Comparison of ENCODE assay signal across 1 cellular context in the genomic region with DNA sequence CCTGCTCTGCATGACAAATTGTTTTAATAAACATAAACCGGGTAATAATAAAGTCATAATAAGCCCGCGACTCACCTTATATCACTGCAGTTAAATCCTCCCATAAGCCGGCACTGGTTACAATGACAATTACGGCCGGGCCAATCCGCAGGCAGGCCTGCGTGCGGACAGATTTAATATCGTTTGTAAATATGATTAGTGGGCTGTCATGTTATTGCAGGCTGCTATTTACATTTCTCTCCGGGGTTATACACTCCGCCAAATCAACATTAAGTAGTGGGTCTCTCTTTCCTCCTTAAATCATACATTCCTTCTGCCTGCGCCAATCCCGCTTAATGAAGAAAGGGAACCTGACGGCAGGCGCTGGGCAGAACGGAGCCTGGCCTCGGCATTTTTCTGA.
TF ChIP-seq lines count a peak whose summit lies in the region.

No MANE protein-coding gene starts in this region.

TF ChIP-seq in HEK293, 187 proteins besides CTCF, POLR2A, EP300 and RAD21 (continued from another document and continues in another):
- TF ChIP-seq PRDM10 (tag by site-specific recombination; IDR thresholded peaks at IDR 0.05) (no peak), ZFP37 (tag by site-specific recombination; IDR thresholded peaks at IDR 0.05) (no peak), ZNF837 (tag by site-specific recombination; IDR thresholded peaks at IDR 0.05) (no peak), ZNF391 (tag by site-specific recombination; IDR thresholded peaks at IDR 0.05; ENCODE audit: borderline replicate concordance, low read depth) (no peak), HOXD13 (CRISPR knock-in tag; IDR thresholded peaks at IDR 0.05; ENCODE audit: borderline replicate concordance) (no peak), ZNF174 (tag by site-specific recombination; IDR thresholded peaks at IDR 0.05) (no peak), ZNF624 (tag by site-specific recombination; IDR thresholded peaks at IDR 0.05) (no peak), OSR2 (tag by site-specific recombination; IDR thresholded peaks at IDR 0.05) (peak; percentile 38; the same call in 1 of the 2 replicates), ZBTB8A (tag by site-specific recombination; IDR thresholded peaks at IDR 0.05) (peak; percentile 57), ZNF777 (tag by site-specific recombination; IDR thresholded peaks at IDR 0.05; ENCODE audit: borderline replicate concordance) (no peak), ZNF610 (tag by site-specific recombination; IDR thresholded peaks at IDR 0.05; ENCODE audit: borderline replicate concordance) (no peak), ZNF133 (tag by site-specific recombination; IDR thresholded peaks at IDR 0.05) (no peak), ZEB2 (tag by site-specific recombination; IDR thresholded peaks at IDR 0.05) (0 out of 2 replicates have a peak, but pooled peaks have one; percentile 14), ZSCAN16 (tag by site-specific recombination; IDR thresholded peaks at IDR 0.05) (no peak), SCRT2 (tag by site-specific recombination; IDR thresholded peaks at IDR 0.05) (no peak), ZFHX2 (tag by site-specific recombination; conservative IDR thresholded peaks at IDR 0.05) (no peak), ZNF791 (tag by site-specific recombination; IDR thresholded peaks at IDR 0.05) (no peak), ZNF184 (tag by site-specific recombination; IDR thresholded peaks at IDR 0.05) (no peak), ZNF830 (tag by site-specific recombination; IDR thresholded peaks at IDR 0.05; ENCODE audit: low read depth) (no peak), ZNF560 (tag by site-specific recombination; IDR thresholded peaks at IDR 0.05; ENCODE audit: borderline replicate concordance) (no peak), ZNF311 (tag by site-specific recombination; IDR thresholded peaks at IDR 0.05; ENCODE audit: borderline replicate concordance) (no peak), ZNF621 (tag by site-specific recombination; IDR thresholded peaks at IDR 0.05) (no peak), ZNF223 (tag by site-specific recombination; IDR thresholded peaks at IDR 0.05) (no peak), ZNF658 (tag by site-specific recombination; IDR thresholded peaks at IDR 0.05) (no peak), TRIM28 (IDR thresholded peaks at IDR 0.05; ENCODE audit: borderline replicate concordance, low read length) (no peak), ZNF521 (tag by site-specific recombination; IDR thresholded peaks at IDR 0.05) (no peak), ZNF513 (tag by site-specific recombination; IDR thresholded peaks at IDR 0.05) (no peak), ZNF558 (tag by site-specific recombination; IDR thresholded peaks at IDR 0.05) (no peak), ZNF214 (tag by site-specific recombination; IDR thresholded peaks at IDR 0.05; ENCODE audit: borderline replicate concordance) (no peak), PRDM1 (tag by site-specific recombination; IDR thresholded peaks at IDR 0.05) (no peak), ZNF561 (tag by site-specific recombination; IDR thresholded peaks at IDR 0.05; ENCODE audit: borderline replicate concordance) (peak; percentile 34; the same call in 1 of the 2 replicates), ZNF146 (tag by site-specific recombination; IDR thresholded peaks at IDR 0.05) (no peak), ZNF501 (tag by site-specific recombination; IDR thresholded peaks at IDR 0.05) (no peak), ZNF785 (tag by site-specific recombination; IDR thresholded peaks at IDR 0.05) (no peak), PATZ1 (tag by site-specific recombination; IDR thresholded peaks at IDR 0.05) (no peak), ZNF140 (tag by site-specific recombination; IDR thresholded peaks at IDR 0.05) (no peak)
- TF ChIP-seq, protein P1, sequence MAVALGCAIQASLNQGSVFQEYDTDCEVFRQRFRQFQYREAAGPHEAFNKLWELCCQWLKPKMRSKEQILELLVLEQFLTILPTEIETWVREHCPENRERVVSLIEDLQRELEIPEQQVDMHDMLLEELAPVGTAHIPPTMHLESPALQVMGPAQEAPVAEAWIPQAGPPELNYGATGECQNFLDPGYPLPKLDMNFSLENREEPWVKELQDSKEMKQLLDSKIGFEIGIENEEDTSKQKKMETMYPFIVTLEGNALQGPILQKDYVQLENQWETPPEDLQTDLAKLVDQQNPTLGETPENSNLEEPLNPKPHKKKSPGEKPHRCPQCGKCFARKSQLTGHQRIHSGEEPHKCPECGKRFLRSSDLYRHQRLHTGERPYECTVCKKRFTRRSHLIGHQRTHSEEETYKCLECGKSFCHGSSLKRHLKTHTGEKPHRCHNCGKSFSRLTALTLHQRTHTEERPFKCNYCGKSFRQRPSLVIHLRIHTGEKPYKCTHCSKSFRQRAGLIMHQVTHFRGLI (tag by site-specific recombination; IDR thresholded peaks at IDR 0.05) = no peak
- TF ChIP-seq, protein P2, sequence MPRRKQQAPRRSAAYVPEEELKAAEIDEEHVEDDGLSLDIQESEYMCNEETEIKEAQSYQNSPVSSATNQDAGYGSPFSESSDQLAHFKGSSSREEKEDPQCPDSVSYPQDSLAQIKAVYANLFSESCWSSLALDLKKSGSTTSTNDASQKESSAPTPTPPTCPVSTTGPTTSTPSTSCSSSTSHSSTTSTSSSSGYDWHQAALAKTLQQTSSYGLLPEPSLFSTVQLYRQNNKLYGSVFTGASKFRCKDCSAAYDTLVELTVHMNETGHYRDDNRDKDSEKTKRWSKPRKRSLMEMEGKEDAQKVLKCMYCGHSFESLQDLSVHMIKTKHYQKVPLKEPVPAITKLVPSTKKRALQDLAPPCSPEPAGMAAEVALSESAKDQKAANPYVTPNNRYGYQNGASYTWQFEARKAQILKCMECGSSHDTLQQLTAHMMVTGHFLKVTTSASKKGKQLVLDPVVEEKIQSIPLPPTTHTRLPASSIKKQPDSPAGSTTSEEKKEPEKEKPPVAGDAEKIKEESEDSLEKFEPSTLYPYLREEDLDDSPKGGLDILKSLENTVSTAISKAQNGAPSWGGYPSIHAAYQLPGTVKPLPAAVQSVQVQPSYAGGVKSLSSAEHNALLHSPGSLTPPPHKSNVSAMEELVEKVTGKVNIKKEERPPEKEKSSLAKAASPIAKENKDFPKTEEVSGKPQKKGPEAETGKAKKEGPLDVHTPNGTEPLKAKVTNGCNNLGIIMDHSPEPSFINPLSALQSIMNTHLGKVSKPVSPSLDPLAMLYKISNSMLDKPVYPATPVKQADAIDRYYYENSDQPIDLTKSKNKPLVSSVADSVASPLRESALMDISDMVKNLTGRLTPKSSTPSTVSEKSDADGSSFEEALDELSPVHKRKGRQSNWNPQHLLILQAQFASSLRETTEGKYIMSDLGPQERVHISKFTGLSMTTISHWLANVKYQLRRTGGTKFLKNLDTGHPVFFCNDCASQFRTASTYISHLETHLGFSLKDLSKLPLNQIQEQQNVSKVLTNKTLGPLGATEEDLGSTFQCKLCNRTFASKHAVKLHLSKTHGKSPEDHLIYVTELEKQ (tag by site-specific recombination; IDR thresholded peaks at IDR 0.05; ENCODE audit: borderline replicate concordance) = no peak
- TF ChIP-seq, protein P3, sequence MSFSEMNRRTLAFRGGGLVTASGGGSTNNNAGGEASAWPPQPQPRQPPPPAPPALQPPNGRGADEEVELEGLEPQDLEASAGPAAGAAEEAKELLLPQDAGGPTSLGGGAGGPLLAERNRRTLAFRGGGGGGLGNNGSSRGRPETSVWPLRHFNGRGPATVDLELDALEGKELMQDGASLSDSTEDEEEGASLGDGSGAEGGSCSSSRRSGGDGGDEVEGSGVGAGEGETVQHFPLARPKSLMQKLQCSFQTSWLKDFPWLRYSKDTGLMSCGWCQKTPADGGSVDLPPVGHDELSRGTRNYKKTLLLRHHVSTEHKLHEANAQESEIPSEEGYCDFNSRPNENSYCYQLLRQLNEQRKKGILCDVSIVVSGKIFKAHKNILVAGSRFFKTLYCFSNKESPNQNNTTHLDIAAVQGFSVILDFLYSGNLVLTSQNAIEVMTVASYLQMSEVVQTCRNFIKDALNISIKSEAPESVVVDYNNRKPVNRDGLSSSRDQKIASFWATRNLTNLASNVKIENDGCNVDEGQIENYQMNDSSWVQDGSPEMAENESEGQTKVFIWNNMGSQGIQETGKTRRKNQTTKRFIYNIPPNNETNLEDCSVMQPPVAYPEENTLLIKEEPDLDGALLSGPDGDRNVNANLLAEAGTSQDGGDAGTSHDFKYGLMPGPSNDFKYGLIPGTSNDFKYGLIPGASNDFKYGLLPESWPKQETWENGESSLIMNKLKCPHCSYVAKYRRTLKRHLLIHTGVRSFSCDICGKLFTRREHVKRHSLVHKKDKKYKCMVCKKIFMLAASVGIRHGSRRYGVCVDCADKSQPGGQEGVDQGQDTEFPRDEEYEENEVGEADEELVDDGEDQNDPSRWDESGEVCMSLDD (tag by site-specific recombination; IDR thresholded peaks at IDR 0.05) = no peak
- TF ChIP-seq, protein P4, sequence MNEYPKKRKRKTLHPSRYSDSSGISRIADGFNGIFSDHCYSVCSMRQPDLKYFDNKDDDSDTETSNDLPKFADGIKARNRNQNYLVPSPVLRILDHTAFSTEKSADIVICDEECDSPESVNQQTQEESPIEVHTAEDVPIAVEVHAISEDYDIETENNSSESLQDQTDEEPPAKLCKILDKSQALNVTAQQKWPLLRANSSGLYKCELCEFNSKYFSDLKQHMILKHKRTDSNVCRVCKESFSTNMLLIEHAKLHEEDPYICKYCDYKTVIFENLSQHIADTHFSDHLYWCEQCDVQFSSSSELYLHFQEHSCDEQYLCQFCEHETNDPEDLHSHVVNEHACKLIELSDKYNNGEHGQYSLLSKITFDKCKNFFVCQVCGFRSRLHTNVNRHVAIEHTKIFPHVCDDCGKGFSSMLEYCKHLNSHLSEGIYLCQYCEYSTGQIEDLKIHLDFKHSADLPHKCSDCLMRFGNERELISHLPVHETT (tag by site-specific recombination; IDR thresholded peaks at IDR 0.05) = no peak
- TF ChIP-seq, protein P5, sequence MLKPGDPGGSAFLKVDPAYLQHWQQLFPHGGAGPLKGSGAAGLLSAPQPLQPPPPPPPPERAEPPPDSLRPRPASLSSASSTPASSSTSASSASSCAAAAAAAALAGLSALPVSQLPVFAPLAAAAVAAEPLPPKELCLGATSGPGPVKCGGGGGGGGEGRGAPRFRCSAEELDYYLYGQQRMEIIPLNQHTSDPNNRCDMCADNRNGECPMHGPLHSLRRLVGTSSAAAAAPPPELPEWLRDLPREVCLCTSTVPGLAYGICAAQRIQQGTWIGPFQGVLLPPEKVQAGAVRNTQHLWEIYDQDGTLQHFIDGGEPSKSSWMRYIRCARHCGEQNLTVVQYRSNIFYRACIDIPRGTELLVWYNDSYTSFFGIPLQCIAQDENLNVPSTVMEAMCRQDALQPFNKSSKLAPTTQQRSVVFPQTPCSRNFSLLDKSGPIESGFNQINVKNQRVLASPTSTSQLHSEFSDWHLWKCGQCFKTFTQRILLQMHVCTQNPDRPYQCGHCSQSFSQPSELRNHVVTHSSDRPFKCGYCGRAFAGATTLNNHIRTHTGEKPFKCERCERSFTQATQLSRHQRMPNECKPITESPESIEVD (tag by site-specific recombination; IDR thresholded peaks at IDR 0.05) = peak; percentile 67
